In the genomic region with DNA sequence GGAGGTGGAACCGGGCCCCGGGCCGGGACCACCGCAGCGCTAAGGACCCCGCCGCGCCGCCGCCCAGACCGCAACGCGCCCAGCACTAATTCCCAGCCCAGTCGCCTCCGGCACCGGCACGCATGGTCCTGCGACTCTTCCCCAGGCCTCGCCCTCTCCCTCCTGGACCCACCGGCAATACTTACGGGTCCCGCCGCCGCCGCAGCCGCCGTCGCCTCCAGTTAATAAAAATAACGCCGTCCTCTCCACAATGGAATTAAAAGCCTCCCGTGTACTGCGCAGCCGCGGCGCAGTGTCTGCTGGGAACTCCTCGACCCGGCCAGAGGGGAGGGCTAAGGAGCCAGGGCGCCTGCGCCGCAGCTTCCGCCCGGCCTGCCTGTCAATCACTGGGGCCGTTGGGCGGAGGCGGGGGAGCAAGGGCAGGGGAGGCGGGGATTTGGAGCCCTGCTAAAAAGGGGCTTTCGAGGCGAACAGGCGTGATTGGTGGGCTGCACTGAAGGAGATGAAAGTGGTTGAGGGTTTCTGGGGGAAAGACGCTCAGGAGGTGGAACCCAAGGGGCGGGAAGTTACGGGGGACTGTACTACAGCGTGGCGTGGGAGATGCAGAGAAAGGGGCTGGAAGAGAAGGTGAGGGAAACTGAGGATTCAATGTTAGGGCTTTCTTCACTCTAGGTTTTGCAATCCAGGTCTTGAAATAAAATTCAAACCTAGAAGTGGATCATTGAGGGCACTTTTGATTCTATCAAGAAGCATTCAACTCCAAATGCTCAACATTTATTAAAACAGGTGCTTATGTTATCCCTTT, we compare ENCODE assay signal across 8 cellular contexts. TPM values are rescaled to one million over a fixed set of nuclear protein-coding genes. Genes with fewer than 3 reads are reported as not detected.
DNase-seq lines count a peak whose midpoint lies in the region; ATAC-seq and TF ChIP-seq lines count a peak whose summit lies in the region.

A gene with protein sequence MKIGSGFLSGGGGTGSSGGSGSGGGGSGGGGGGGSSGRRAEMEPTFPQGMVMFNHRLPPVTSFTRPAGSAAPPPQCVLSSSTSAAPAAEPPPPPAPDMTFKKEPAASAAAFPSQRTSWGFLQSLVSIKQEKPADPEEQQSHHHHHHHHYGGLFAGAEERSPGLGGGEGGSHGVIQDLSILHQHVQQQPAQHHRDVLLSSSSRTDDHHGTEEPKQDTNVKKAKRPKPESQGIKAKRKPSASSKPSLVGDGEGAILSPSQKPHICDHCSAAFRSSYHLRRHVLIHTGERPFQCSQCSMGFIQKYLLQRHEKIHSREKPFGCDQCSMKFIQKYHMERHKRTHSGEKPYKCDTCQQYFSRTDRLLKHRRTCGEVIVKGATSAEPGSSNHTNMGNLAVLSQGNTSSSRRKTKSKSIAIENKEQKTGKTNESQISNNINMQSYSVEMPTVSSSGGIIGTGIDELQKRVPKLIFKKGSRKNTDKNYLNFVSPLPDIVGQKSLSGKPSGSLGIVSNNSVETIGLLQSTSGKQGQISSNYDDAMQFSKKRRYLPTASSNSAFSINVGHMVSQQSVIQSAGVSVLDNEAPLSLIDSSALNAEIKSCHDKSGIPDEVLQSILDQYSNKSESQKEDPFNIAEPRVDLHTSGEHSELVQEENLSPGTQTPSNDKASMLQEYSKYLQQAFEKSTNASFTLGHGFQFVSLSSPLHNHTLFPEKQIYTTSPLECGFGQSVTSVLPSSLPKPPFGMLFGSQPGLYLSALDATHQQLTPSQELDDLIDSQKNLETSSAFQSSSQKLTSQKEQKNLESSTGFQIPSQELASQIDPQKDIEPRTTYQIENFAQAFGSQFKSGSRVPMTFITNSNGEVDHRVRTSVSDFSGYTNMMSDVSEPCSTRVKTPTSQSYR (minus strand): TSS at position 276 of the 805 bp plus-strand sequence. CDS start 331 bp downstream, outside the sequence.

- no peak for TF ChIP-seq EP300 in transverse colon (IDR thresholded peaks at IDR 0.05; ENCODE audit: low read depth)

- peak within 1 kb of the TSS; percentile 17 to 87 (median 79) for H3K27ac ChIP-seq in adrenal gland
- peak within 1 kb of the TSS; percentile 71 to 92 (median 86) for H3K27ac ChIP-seq in heart left ventricle
- peak within 1 kb of the TSS; percentile 84 to 93 (median 90) for H3K27ac ChIP-seq in transverse colon

- 0 to 1% (median 0%) methylated on average over 8 to 54 of the region's 54 CpGs for WGBS in adrenal gland, 4 donors
- WGBS in heart left ventricle, 4 donors = 0% methylated on average over 50 to 54 of the region's 54 CpGs
- WGBS in transverse colon (ENCODE audit: low coverage in 1 of 2), 2 donors = 0% methylated on average over 5 to 43 of the region's 54 CpGs

- intact Hi-C loops in adrenal gland (cut with DNase I) (no loop called here), heart left ventricle (cut with DNase I) (no loop called here), transverse colon (cut with DNase I; ENCODE audit: low total_unique reads) (no loop called here)

- H3K4me1 ChIP-seq in adrenal gland (replicated peaks in 1 of 2) = peaks cover 5 to 43% of the 10 kb centered on the region in 2 donors
- H3K4me1 ChIP-seq in heart left ventricle = peaks cover 0 to 48% (median 38%) of the 10 kb centered on the region in 12 donors
- H3K4me1 ChIP-seq in transverse colon = peaks cover 8 to 50% (median 29%) of the 10 kb centered on the region in 4 donors

- H3K27me3 ChIP-seq in adrenal gland (no peaks in the 10 kb centered on the region), heart left ventricle (no peaks in the 10 kb centered on the region), transverse colon (no peaks in the 10 kb centered on the region)

- H3K36me3 ChIP-seq in adrenal gland (replicated peaks in 1 of 2) (no peaks in the 10 kb centered on the region), heart left ventricle (peaks cover 0 to 14% (median 1%) of the 10 kb centered on the region in 9 donors), transverse colon (no peaks in the 10 kb centered on the region)

- DNase-seq in NCI-H146 treated with DMSO at 0.1 percent for 48 hours (lab: John Stamatoyannopoulos, UW; ENCODE audit: unreplicated experiment) (peak; percentile 92), T-helper 1 cell (peak; percentile 89 to 94 (median 92)), adrenal gland (peak; percentile 92 to 95 (median 94)), heart left ventricle (peak; percentile 94 to 97 (median 95)), pons (ENCODE audit: low spot score) (peak; percentile 90), transverse colon (peak; percentile 96)

- TF ChIP-seq CTCF in adrenal gland (IDR thresholded peaks at IDR 0.05) (no peak), heart left ventricle (IDR thresholded peaks at IDR 0.05) (no peak), transverse colon (IDR thresholded peaks at IDR 0.05) (no peak)

- in situ Hi-C loops in transverse colon (cut with MboI; ENCODE audit: low pct_ligation_motif_present in 1 of 4, low pct_unique_long_range_greater_than_20kb in 1 of 4, low sequenced_read_pairs in 3 of 4) = no loop called here

- H3K4me3 ChIP-seq in adrenal gland (peak within 1 kb of the TSS; percentile 81 to 91 (median 86)), heart left ventricle (peak within 1 kb of the TSS; percentile 61 to 97 (median 88)), transverse colon (peak within 1 kb of the TSS; percentile 74 to 88 (median 86))

- TF ChIP-seq POLR2A in GM15510 (IDR thresholded peaks at IDR 0.05; ENCODE audit: borderline replicate concordance, extremely low read depth, insufficient read length) (peak; percentile 71), adrenal gland (IDR thresholded peaks at IDR 0.05) (peak; percentile 18 to 81), heart left ventricle (IDR thresholded peaks at IDR 0.05) (peak; percentile 36 to 81), transverse colon (IDR thresholded peaks at IDR 0.05) (peak; percentile 64)

- H3K9me3 ChIP-seq in adrenal gland (replicated peaks in 1 of 3) (no peaks in the 10 kb centered on the region), heart left ventricle (no peaks in the 10 kb centered on the region), transverse colon (no peaks in the 10 kb centered on the region)

- ATAC-seq in HG02884 (IDR thresholded peaks at IDR 0.05; ENCODE audit: unreplicated experiment) (peak; percentile 93), heart left ventricle (peak; percentile 100)

RNA-seq across cellular contexts. Expression of the gene that starts here (rescaled TPM):
- total RNA-seq in adrenal gland (1 to 10 TPM; 5.4 to 9.7 (median 8.7) TPM), heart left ventricle (10 to 100 TPM in 3 of 9 donors, 1 to 10 TPM in 6; 6.7 to 10.6 (median 9.1) TPM), transverse colon (10 to 100 TPM in 2 of 4 donors, 1 to 10 TPM in 2; 7.5 to 15.1 (median 10.9) TPM)
- polyA plus RNA-seq in adrenal gland (1 to 10 TPM; 2.2 to 7.7 (median 3.5) TPM), heart left ventricle (1 to 10 TPM; 3.1 to 5.3 TPM)

Comparison
In these comparisons a context has a peak if more than half of its experiments do, and no peak if none do; other contexts are left out.
1. Peak in every context shown above with its lines: DNase-seq, ATAC-seq, H3K4me3 ChIP-seq and H3K27ac ChIP-seq.